In genomic region chr17:75412455-75413317, GRCh38 we compare ENCODE assay signal across 1 cellular context.
A peak's percentile ranks its signal among the peaks of the same experiment; 100 is the strongest.
TF ChIP-seq lines count a peak whose summit lies in the region.

No MANE protein-coding gene starts in this region.

TF ChIP-seq in GM12878, 131 proteins besides CTCF, POLR2A, EP300 and RAD21 (continued from another document):
- TF ChIP-seq ZBTB40 (IDR thresholded peaks at IDR 0.05; ENCODE audit: borderline replicate concordance) (no peak), NKRF (conservative IDR thresholded peaks at IDR 0.05) (no peak), SMARCA5 (IDR thresholded peaks at IDR 0.05) (peak; percentile 90), ATF7 (IDR thresholded peaks at IDR 0.05; ENCODE audit: low read depth) (peak; percentile 39), SIN3A (IDR thresholded peaks at IDR 0.05; ENCODE audit: low read depth, low read length) (no peak), CEBPZ (IDR thresholded peaks at IDR 0.05; ENCODE audit: low read depth, low read length) (no peak), TCF7 (IDR thresholded peaks at IDR 0.05; ENCODE audit: borderline replicate concordance) (no peak), SIX5 (IDR thresholded peaks at IDR 0.05; ENCODE audit: low read depth, low read length, severe bottlenecking) (no peak), ATF2 (IDR thresholded peaks at IDR 0.05; ENCODE audit: low read length) (no peak), ZSCAN29 (IDR thresholded peaks at IDR 0.05) (no peak), SMC3 (IDR thresholded peaks at IDR 0.05; ENCODE audit: borderline replicate concordance, low read length) (peak; percentile 89), RCOR1 (conservative IDR thresholded peaks at IDR 0.05; ENCODE audit: low read depth, low read length) (0 out of 2 replicates have a peak, but pooled peaks have one; percentile 44), DPF2 (IDR thresholded peaks at IDR 0.05) (peak; percentile 57; the same call in 1 of the 2 replicates), POU2F2 (IDR thresholded peaks at IDR 0.05; ENCODE audit: borderline replicate concordance, low read depth, low read length) (0 out of 3 replicates have a peak, but pooled peaks have one; percentile 44), SPI1 (IDR thresholded peaks at IDR 0.05; ENCODE audit: borderline replicate concordance, insufficient read depth, low read depth, low read length) (no peak), NRF1 (conservative IDR thresholded peaks at IDR 0.05; ENCODE audit: low read depth, low read length) (no peak), RAD51 (IDR thresholded peaks at IDR 0.05) (no peak), FOS (IDR thresholded peaks at IDR 0.05; ENCODE audit: borderline replicate concordance, extremely low read depth, insufficient read length) (no peak), RB1 (IDR thresholded peaks at IDR 0.05; ENCODE audit: borderline replicate concordance) (0 out of 2 replicates have a peak, but pooled peaks have one; percentile 37), E2F4 (IDR thresholded peaks at IDR 0.05; ENCODE audit: low read depth, low read length) (no peak), WRNIP1 (IDR thresholded peaks at IDR 0.05; ENCODE audit: borderline replicate concordance, low read depth, low read length) (0 out of 2 replicates have a peak, but pooled peaks have one; percentile 47), YY1 (IDR thresholded peaks at IDR 0.05; ENCODE audit: low read depth, low read length) (peak; percentile 60), SMAD5 (IDR thresholded peaks at IDR 0.05; ENCODE audit: low read depth) (no peak), IKZF1 (conservative IDR thresholded peaks at IDR 0.05) (peak; percentile 70), NR2C2 (IDR thresholded peaks at IDR 0.05; ENCODE audit: borderline replicate concordance, control insufficient read depth, insufficient read length, low read depth) (no peak), ASH2L (IDR thresholded peaks at IDR 0.05; ENCODE audit: borderline replicate concordance, low read depth) (no peak), ATF3 (IDR thresholded peaks at IDR 0.05; ENCODE audit: borderline replicate concordance, extremely low read depth, low read depth, low read length) (no peak), ZBED1 (IDR thresholded peaks at IDR 0.05; ENCODE audit: borderline replicate concordance) (no peak), CHD4 (IDR thresholded peaks at IDR 0.05) (no peak), TARDBP (IDR thresholded peaks at IDR 0.05; ENCODE audit: borderline replicate concordance) (no peak), RELA (IDR thresholded peaks at IDR 0.05; ENCODE audit: borderline replicate concordance, partially characterized antibody) (no peak), ZNF687 (IDR thresholded peaks at IDR 0.05) (no peak; the same call in 1 of the 2 replicates), ELK1 (IDR thresholded peaks at IDR 0.05; ENCODE audit: low read depth, low read length) (no peak)
